8 cellular contexts compared by ENCODE assay signal in genomic region chr10:18216482-18216881, GRCh38.
DNase-seq lines count a peak whose midpoint lies in the region; ATAC-seq and TF ChIP-seq lines count a peak whose summit lies in the region.
"Had no signal": no experiment of that assay in that cellular context is flagged by ENCODE, and none has a peak within 500 bp of the region (broad histone marks: within the 10 kb centered on the region; RNA-seq: fewer than 3 reads in every experiment).

No MANE protein-coding gene starts in this region.

- H3K4me2 ChIP-seq in OCI-LY7 (ENCODE audit: low read length), result no peak overlapping the region

- no peaks in the 10 kb centered on the region for H3K9me3 ChIP-seq in OCI-LY7 (ENCODE audit: low read length)

- POLR2A ChIA-PET in OCI-LY7 (lab: Charles Lee), result no interaction called here

- no peak overlapping the region for H3K27ac ChIP-seq in OCI-LY7 (ENCODE audit: low read depth, low read length, poor library complexity, severe bottlenecking)

- H3K4me1 ChIP-seq in OCI-LY7 (ENCODE audit: insufficient read depth, low read length, poor library complexity, severe bottlenecking), result no peaks in the 10 kb centered on the region

- DNase-seq in GM12865 (ENCODE audit: low read depth) (peak; percentile 3), OCI-LY7 (ENCODE audit: low spot score) (no peak), epithelial cell of proximal tubule (ENCODE audit: low read depth) (no peak), pons (ENCODE audit: low spot score) (peak; percentile 47), NCI-H1436 (lab: John Stamatoyannopoulos, UW) (no peak), NCI-H2196 (lab: John Stamatoyannopoulos, UW; ENCODE audit: unreplicated experiment) (no peak)
- DNase-seq: glutamatergic neuron had no signal

- TF ChIP-seq CTCF in GM12865 (IDR thresholded peaks at IDR 0.05; ENCODE audit: insufficient read depth, low read depth, low read length, missing control alignments), result peak; percentile 11
- peak; percentile 55 for TF ChIP-seq CTCF in OCI-LY7 (conservative IDR thresholded peaks at IDR 0.05; ENCODE audit: low read length)
- peak; percentile 62 for TF ChIP-seq CTCF in epithelial cell of proximal tubule (conservative IDR thresholded peaks at IDR 0.05; ENCODE audit: low read depth, low read length)

- H3K4me3 ChIP-seq in GM12865 (ENCODE audit: low read depth, low read length) (no peak overlapping the region), OCI-LY7 (ENCODE audit: low read depth, low read length, poor library complexity, severe bottlenecking) (no peak overlapping the region), epithelial cell of proximal tubule (ENCODE audit: low read depth, low read length) (no peak overlapping the region)

- H3K79me2 ChIP-seq in OCI-LY7 (ENCODE audit: insufficient read depth, low read depth, low read length), result no peaks in the 10 kb centered on the region

- H3K36me3 ChIP-seq in OCI-LY7 (ENCODE audit: insufficient read depth, low read length), result no peaks in the 10 kb centered on the region

- H4K20me1 ChIP-seq in OCI-LY7 (ENCODE audit: insufficient read depth, low read length), result no peaks in the 10 kb centered on the region

- CTCF ChIA-PET in OCI-LY7 (lab: Charles Lee; ENCODE audit: unreplicated experiment), result no interaction called here

- no peaks in the 10 kb centered on the region for H3K9me2 ChIP-seq in OCI-LY7 (ENCODE audit: insufficient read depth, low read length)

- H2AFZ ChIP-seq in OCI-LY7 (ENCODE audit: low read length), result no peak overlapping the region

- ATAC-seq in HG02870 (IDR thresholded peaks at IDR 0.05; ENCODE audit: unreplicated experiment), result no peak

- no TSS peak for BruUV-seq in OCI-LY7 (replicated peaks; lab: Mats Ljungman, UMichigan)

- intact Hi-C loops in OCI-LY7 (cut with micrococcal nuclease; ENCODE audit: unreplicated experiment), result loop anchor here (10.0 kb wide), 2 partner anchors 372 to 472 kb away; no protein-coding TSS in a partner anchor

Comparison
In these comparisons a context has a peak if more than half of its experiments do, and no peak if none do; other contexts are left out.
1. DNase-seq: peak in GM12865 (single experiment) and pons (single experiment); none in OCI-LY7 (single experiment), epithelial cell of proximal tubule (single experiment), NCI-H1436 (single experiment) and NCI-H2196 (single experiment).
2. CTCF ChIP-seq: peak in every context shown above with its lines; median percentile 62 in epithelial cell of proximal tubule; 55 in OCI-LY7; 11 in GM12865.